ENCODE assay signal across 12 cellular contexts in genomic region chr21:37153935-37154350, GRCh38.
A peak's percentile ranks its signal among the peaks of the same experiment; 100 is the strongest.
DNase-seq lines count a peak whose midpoint lies in the region; ATAC-seq and TF ChIP-seq lines count a peak whose summit lies in the region.
"Had no signal": no experiment of that assay in that cellular context is flagged by ENCODE, and none has a peak within 500 bp of the region (broad histone marks: within the 10 kb centered on the region; RNA-seq: fewer than 3 reads in every experiment).

No MANE protein-coding gene starts in this region.

- no peaks in the 10 kb centered on the region for H3K9me2 ChIP-seq in GM23338 (ENCODE audit: insufficient read depth)

- H3K27ac ChIP-seq in rectal smooth muscle tissue (ENCODE audit: low read depth, low read length) (peak overlapping the region; percentile 73), GM23338 (ENCODE audit: low read depth) (no peak overlapping the region)

- H3K4me3 Mint-ChIP-seq in WTC11 (no peak overlapping the region), GM23338 (no peak overlapping the region)

- H3K27me3 ChIP-seq in rectal smooth muscle tissue (ENCODE audit: control insufficient read depth, insufficient read depth, low read length), result no peaks in the 10 kb centered on the region
- H3K27me3 ChIP-seq in GM23338 (ENCODE audit: insufficient read depth), result no peaks in the 10 kb centered on the region

- no peak for ATAC-seq in WTC11
- ATAC-seq in GM21619 (IDR thresholded peaks at IDR 0.05; ENCODE audit: unreplicated experiment), result no peak
- no peak for ATAC-seq in GM23338

- H3K4me1 Mint-ChIP-seq in WTC11 (peaks cover 9% of the 10 kb centered on the region), GM23338 (peaks cover 8% of the 10 kb centered on the region)

- H3K27me3 Mint-ChIP-seq in WTC11 (ENCODE audit: low read depth), result no peaks in the 10 kb centered on the region
- H3K27me3 Mint-ChIP-seq in GM23338 (ENCODE audit: insufficient read depth, low read depth, poor library complexity), result no peaks in the 10 kb centered on the region

- 0 out of 2 replicates have a peak, but pooled peaks cover 3% of the 10 kb centered on the region for H3F3A ChIP-seq in GM23338 (replicated peaks; ENCODE audit: low read depth)

- POLR2A ChIA-PET in WTC11 (lab: Charles Lee), result no interaction called here

- H3K9me3 Mint-ChIP-seq in WTC11 (no peaks in the 10 kb centered on the region), GM23338 (no peaks in the 10 kb centered on the region)

- H3K36me3 Mint-ChIP-seq in WTC11, result peaks cover 2% of the 10 kb centered on the region; the same call in 1 of the 2 replicates
- H3K36me3 Mint-ChIP-seq in GM23338 (ENCODE audit: low read depth), result no peaks in the 10 kb centered on the region

- CTCF ChIA-PET in WTC11 (lab: Charles Lee), result interaction anchor here (0.6 to 0.9 kb wide), 2 partner anchors 8 to 74 kb away, joined by 4 to 5 read pairs; no protein-coding TSS in a partner anchor

- H3K4me3 ChIP-seq in rectal smooth muscle tissue (ENCODE audit: low read length), result no peak overlapping the region
- H3K4me3 ChIP-seq in GM23338, result no peak overlapping the region

- no peaks in the 10 kb centered on the region for H3K79me2 ChIP-seq in GM23338 (replicated peaks; ENCODE audit: insufficient read depth)

- H4K20me1 ChIP-seq in GM23338 (replicated peaks; ENCODE audit: insufficient read depth), result no peaks in the 10 kb centered on the region

- H3K9ac ChIP-seq in rectal smooth muscle tissue (ENCODE audit: low read length), result no peak overlapping the region

- H3K27ac Mint-ChIP-seq in WTC11 (0 out of 2 replicates have a peak overlapping the region, but pooled peaks have one; percentile 24), GM23338 (no peak overlapping the region; the same call in 1 of the 2 replicates)

- H3K4me1 ChIP-seq in rectal smooth muscle tissue (ENCODE audit: control insufficient read depth, insufficient read depth, low read length) (peaks cover 14% of the 10 kb centered on the region), GM23338 (ENCODE audit: insufficient read depth) (peaks cover 5% of the 10 kb centered on the region; the same call in 1 of the 2 replicates)

- no peak overlapping the region for H2AFZ ChIP-seq in GM23338

- peak; percentile 59 for DNase-seq in D341Med (ENCODE audit: low spot score)
- DNase-seq in WTC11 (ENCODE audit: low spot score), result no peak
- peak; percentile 54 for DNase-seq in iris pigment epithelial cell (ENCODE audit: low read depth)
- DNase-seq in NCI-H1436 treated with DMSO at 0.1 percent for 48 hours (lab: John Stamatoyannopoulos, UW), result no peak
- DNase-seq in GM23338 (ENCODE audit: low spot score), result no peak
- no peak for DNase-seq in mesenteric fat pad (ENCODE audit: low spot score)
- DNase-seq: AML-193; Kasumi-1; NCI-H524; stimulated activated naive CD4-positive, alpha-beta T cell had no signal

- peaks cover 9% of the 10 kb centered on the region for H3K36me3 ChIP-seq in rectal smooth muscle tissue (ENCODE audit: control insufficient read depth, insufficient read depth, low read length)
- no peaks in the 10 kb centered on the region for H3K36me3 ChIP-seq in GM23338 (ENCODE audit: insufficient read depth)

- no peak for TF ChIP-seq CTCF in WTC11 (IDR thresholded peaks at IDR 0.05)
- TF ChIP-seq CTCF in GM23338 (conservative IDR thresholded peaks at IDR 0.05; ENCODE audit: low read depth in 2 of 2), result no peak

- no peak overlapping the region for H3K4me2 ChIP-seq in GM23338

TF ChIP-seq in WTC11, 78 proteins besides CTCF, POLR2A, EP300 and RAD21:
- TF ChIP-seq ZBTB21 (CRISPR knock-in tag; IDR thresholded peaks at IDR 0.05; ENCODE audit: borderline replicate concordance), result no peak
- TF ChIP-seq GABPB1 (CRISPR knock-in tag; IDR thresholded peaks at IDR 0.05), result peak; percentile 59; the same call in 1 of the 2 replicates

TF ChIP-seq in GM23338, 12 proteins besides CTCF, POLR2A, EP300 and RAD21:
- no peak for TF ChIP-seq NANOG (IDR thresholded peaks at IDR 0.05; ENCODE audit: borderline replicate concordance)

Comparison
In these comparisons a context has a peak if more than half of its experiments do, and no peak if none do; other contexts are left out.
1. DNase-seq: peak in D341Med (single experiment) and iris pigment epithelial cell (single experiment); none in WTC11 (single experiment), NCI-H1436 treated with DMSO at 0.1 percent for 48 hours (single experiment), GM23338 (single experiment) and mesenteric fat pad (single experiment).